ENCODE assay signal across 22 cellular contexts in genomic region chr15:81889480-81889871, GRCh38.
"Had no signal": no experiment of that assay in that cellular context is flagged by ENCODE, and none has a peak within 500 bp of the region (broad histone marks: within the 10 kb centered on the region; RNA-seq: fewer than 3 reads in every experiment).

No MANE protein-coding gene starts in this region.

- H3K9me3 ChIP-seq: breast epithelium, gastroesophageal sphincter, heart right ventricle, lower lobe of right lung, upper lobe of left lung had no signal

- H3K4me1 ChIP-seq: lower lobe of right lung, parathyroid adenoma had no signal

- H2AFZ ChIP-seq: parathyroid adenoma had no signal

- H3K27ac ChIP-seq: breast epithelium, epithelial cell of prostate, gastroesophageal sphincter, heart right ventricle, lower lobe of right lung, parathyroid adenoma, upper lobe of left lung had no signal

- H3K36me3 ChIP-seq: breast epithelium, gastroesophageal sphincter, heart right ventricle, lower lobe of right lung, upper lobe of left lung had no signal

- H3K4me3 ChIP-seq: breast epithelium, gastroesophageal sphincter, heart right ventricle, lower lobe of right lung, smooth muscle cell, upper lobe of left lung had no signal

- H3K9ac ChIP-seq: parathyroid adenoma had no signal

- H3K4me2 ChIP-seq: smooth muscle cell had no signal

- ATAC-seq: activated CD4-positive, CD25-positive, alpha-beta regulatory T cell treated with anti-CD3 and anti-CD28 coated beads, Interleukin-2, amount 50 U/mL, for 24 hours; effector memory CD8-positive, alpha-beta T cell; gastroesophageal sphincter; lower lobe of right lung; naive thymus-derived CD4-positive, alpha-beta T cell had no signal

- DNase-seq: activated CD4-positive, alpha-beta T cell treated with anti-CD3 and anti-CD28 coated beads, Interleukin-2, amount 50 U/mL, for 1 hour; activated CD8-positive, alpha-beta memory T cell treated with anti-CD3 and anti-CD28 coated beads for 24 hours; activated naive CD4-positive, alpha-beta T cell; activated naive CD8-positive, alpha-beta T cell treated with anti-CD3 and anti-CD28 coated beads, Interleukin-2, amount 10 ng/mL, durations not matched to agents 7 days and 5 days; anterior cingulate cortex; dermis blood vessel endothelial cell; effector memory CD8-positive, alpha-beta T cell; left cardiac atrium; lower lobe of right lung; naive thymus-derived CD4-positive, alpha-beta T cell; stimulated activated CD4-positive, alpha-beta T cell treated with anti-CD3 and anti-CD28 coated beads, Interleukin-4, amount 100 ng/mL, for 4 hours; stimulated activated CD8-positive, alpha-beta memory T cell treated with anti-CD3 and anti-CD28 coated beads, Interleukin-4, amount 100 ng/mL, for 48 hours; stimulated activated naive CD4-positive, alpha-beta T cell treated with Interleukin-2 at 50 U/mL for 16 hours; substantia nigra; upper lobe of left lung had no signal

- H3K27me3 ChIP-seq: breast epithelium, gastroesophageal sphincter, heart right ventricle, upper lobe of left lung had no signal
